Comparison of ENCODE assay signal across 1 cellular context in genomic region chr7:17900464-17900863, GRCh38.
TF ChIP-seq lines count a peak whose summit lies in the region.

No MANE protein-coding gene starts in this region.

TF ChIP-seq in SK-N-SH, 30 proteins besides CTCF, POLR2A, EP300 and RAD21:
- TF ChIP-seq NRF1 (IDR thresholded peaks at IDR 0.05; ENCODE audit: low read depth, low read length) (no peak), PBX3 (IDR thresholded peaks at IDR 0.05) (no peak), REST (IDR thresholded peaks at IDR 0.05; ENCODE audit: low read depth, low read length) (no peak), USF2 (IDR thresholded peaks at IDR 0.05; ENCODE audit: borderline replicate concordance, low read depth, low read length) (no peak), GATA2 (CRISPR knock-in tag; IDR thresholded peaks at IDR 0.05) (no peak), ZBTB33 (IDR thresholded peaks at IDR 0.05; ENCODE audit: borderline replicate concordance, low read depth) (no peak), IRF3 (IDR thresholded peaks at IDR 0.05; ENCODE audit: low read depth, low read length) (no peak), SMC3 (IDR thresholded peaks at IDR 0.05; ENCODE audit: low read depth, low read length) (no peak), USF1 (IDR thresholded peaks at IDR 0.05; ENCODE audit: borderline replicate concordance, low read depth) (no peak), CHD2 (IDR thresholded peaks at IDR 0.05; ENCODE audit: low read length, partially characterized antibody) (no peak), JUND (IDR thresholded peaks at IDR 0.05) (no peak), MEF2A (IDR thresholded peaks at IDR 0.05; ENCODE audit: borderline replicate concordance, low read depth) (no peak), SIN3A (IDR thresholded peaks at IDR 0.05; ENCODE audit: borderline replicate concordance, low read depth, low read length) (no peak), RCOR1 (IDR thresholded peaks at IDR 0.05; ENCODE audit: low read length) (no peak), RFX5 (IDR thresholded peaks at IDR 0.05; ENCODE audit: low read length) (no peak), MAX (IDR thresholded peaks at IDR 0.05; ENCODE audit: low read depth) (no peak), FOXM1 (IDR thresholded peaks at IDR 0.05; ENCODE audit: low read depth) (no peak), POLR2AphosphoS5 (IDR thresholded peaks at IDR 0.05; ENCODE audit: low read depth, low read length) (no peak), MXI1 (IDR thresholded peaks at IDR 0.05; ENCODE audit: low read depth, low read length) (no peak), GABPA (IDR thresholded peaks at IDR 0.05; ENCODE audit: low read depth) (no peak)
